26 cellular contexts compared by ENCODE assay signal in the genomic region with DNA sequence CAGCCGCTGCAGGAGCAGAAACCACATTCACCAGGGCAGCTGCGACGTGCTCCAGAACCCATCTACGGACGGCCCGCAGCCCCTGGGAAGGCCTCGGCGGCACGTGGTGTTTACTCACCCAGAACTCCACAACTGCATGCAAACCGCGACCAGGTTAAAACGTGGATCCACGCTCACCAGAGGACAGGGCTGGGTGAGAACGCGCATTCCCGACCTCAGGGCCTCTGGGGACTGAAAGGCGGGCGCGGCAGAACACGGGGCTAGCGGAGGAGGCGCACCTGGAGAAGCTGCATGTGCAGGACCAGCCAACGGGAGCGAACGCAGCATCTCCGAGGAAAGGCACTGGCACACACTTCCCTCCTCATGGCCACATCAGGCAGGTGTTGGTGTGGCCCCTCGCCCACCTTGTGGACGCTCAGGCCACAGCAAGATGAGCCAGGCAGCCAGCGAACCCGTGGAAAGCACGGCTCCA. TPM values are rescaled to one million over a fixed set of nuclear protein-coding genes. Genes with fewer than 3 reads are reported as not detected.
A peak's percentile ranks its signal among the peaks of the same experiment; 100 is the strongest.
DNase-seq lines count a peak whose midpoint lies in the region; ATAC-seq, FAIRE-seq and TF ChIP-seq lines count a peak whose summit lies in the region.
"Had no signal": no experiment of that assay in that cellular context is flagged by ENCODE, and none has a peak within 500 bp of the region (broad histone marks: within the 10 kb centered on the region; RNA-seq: fewer than 3 reads in every experiment).

No MANE protein-coding gene starts in this region.

- no peak overlapping the region for H2AK5ac ChIP-seq in mesenchymal stem cell (ENCODE audit: low read length, severe bottlenecking)

- H3K9me3 ChIP-seq in K562 (replicated peaks; ENCODE audit: control insufficient read depth, insufficient read depth, low read depth, low read length) (no peaks in the 10 kb centered on the region), mesenchymal stem cell (ENCODE audit: control insufficient read depth, low read length) (no peaks in the 10 kb centered on the region)
- H3K9me3 ChIP-seq: A549, HAP-1 had no signal

- no peaks in the 10 kb centered on the region for H3K27me3 ChIP-seq in H7 (ENCODE audit: control insufficient read depth, insufficient read depth, low read length)
- no peaks in the 10 kb centered on the region for H3K27me3 ChIP-seq in K562 (ENCODE audit: control insufficient read depth in 2 of 2, insufficient read depth in 2 of 2, low read length in 2 of 2)
- H3K27me3 ChIP-seq in mesenchymal stem cell (ENCODE audit: control insufficient read depth in 1 of 2, insufficient read depth in 1 of 2, low read length in 2 of 2), result no peaks in the 10 kb centered on the region

- no peak overlapping the region for H3K14ac ChIP-seq in mesenchymal stem cell (ENCODE audit: low read length in 2 of 2)

- H3K36me3 ChIP-seq in H7 (replicated peaks; ENCODE audit: control insufficient read depth, insufficient read depth, low read length), result peaks cover 9% of the 10 kb centered on the region
- H3K36me3 ChIP-seq in K562 (ENCODE audit: control insufficient read depth, insufficient read depth, low read length), result peaks cover 95% of the 10 kb centered on the region
- H3K36me3 ChIP-seq in mesenchymal stem cell (ENCODE audit: control insufficient read depth in 1 of 2, insufficient read depth in 2 of 2, low read depth in 1 of 2, low read length in 2 of 2), result peaks cover 35 to 70% of the 10 kb centered on the region in 2 experiments

- in situ Hi-C loops in K562 (cut with MboI), result no loop called here

- BruUV-seq in K562 (replicated peaks; lab: Mats Ljungman, UMichigan), result no TSS peak

- CTCF ChIA-PET in K562 (lab: Yijun Ruan, JAX; ENCODE audit: low intra/inter-chr PET ratio), result no interaction called here

- no peak for FAIRE-seq in K562 (lab: Jason Lieb, UNC)
- FAIRE-seq: A549, GM12891 had no signal

- H4K8ac ChIP-seq in mesenchymal stem cell (ENCODE audit: low read length), result no peak overlapping the region

- H3K23ac ChIP-seq in mesenchymal stem cell (ENCODE audit: low read length in 2 of 2), result no peak overlapping the region

- peaks cover 48% of the 10 kb centered on the region; the same call in 1 of the 2 replicates for H4K20me1 ChIP-seq in K562 (replicated peaks; ENCODE audit: control insufficient read depth, insufficient read depth, low read length)

- DNase-seq in H7, result peak; percentile 52
- no peak for DNase-seq in K562 (ENCODE audit: extremely low read depth in 1 of 4, low spot score in 3 of 4)
- no peak for DNase-seq in mesenchymal stem cell
- DNase-seq in foreskin fibroblast, result no peak
- DNase-seq in GM20000 (ENCODE audit: low spot score), result no peak
- DNase-seq: AML-193, DMS 273 treated with DMSO at 0.1 percent for 48 hours, DMS79, EL, GF-D8, Karpas-422, NCI-H1092, NCI-H1436, NCI-H187, NCI-H2081 treated with DMSO at 0.1 percent for 48 hours, NCI-H2171, NCI-H524 treated with DMSO at 0.1 percent for 48 hours, RPMI8226, SHP77, T-cell had no signal

- H2BK5ac ChIP-seq in mesenchymal stem cell (ENCODE audit: low read depth, low read length, poor library complexity, severe bottlenecking), result no peak overlapping the region

- TF ChIP-seq RAD21 in K562 (CRISPR knock-in tag; conservative IDR thresholded peaks at IDR 0.05 in 1 of 2, IDR thresholded peaks at IDR 0.05 in 1 of 2), result no peak

- no peak for TF ChIP-seq EP300 in K562 (IDR thresholded peaks at IDR 0.05; ENCODE audit: low read length)

- peaks cover 65% of the 10 kb centered on the region for H3K79me2 ChIP-seq in K562 (ENCODE audit: control insufficient read depth, insufficient read depth, low read length)

- H2BK120ac ChIP-seq in mesenchymal stem cell (ENCODE audit: low read depth, low read length), result no peak overlapping the region

- H4K91ac ChIP-seq in mesenchymal stem cell (ENCODE audit: low read length), result peak overlapping the region; percentile 18

- H3K18ac ChIP-seq in mesenchymal stem cell (ENCODE audit: low read depth in 1 of 2, low read length in 2 of 2), result no peak overlapping the region

- ATAC-seq in K562 (0 out of 3 replicates have a peak, but pooled peaks have one; percentile 3), HG03045 (IDR thresholded peaks at IDR 0.05; ENCODE audit: unreplicated experiment) (no peak), GM18517 (IDR thresholded peaks at IDR 0.05; ENCODE audit: unreplicated experiment) (no peak)
- ATAC-seq: A549, T-cell had no signal

- no peak overlapping the region; the same call in 2 of the 3 replicates for H3K27ac ChIP-seq in K562 (ENCODE audit: extremely low read depth, low read depth, low read length)
- no peak overlapping the region for H3K27ac ChIP-seq in mesenchymal stem cell (ENCODE audit: low read length, poor library complexity, severe bottlenecking)
- H3K27ac ChIP-seq: A549, C4-2B had no signal

- TF ChIP-seq CTCF in K562 (IDR thresholded peaks at IDR 0.05 in 2 of 3, conservative IDR thresholded peaks at IDR 0.05 in 1 of 3; ENCODE audit: insufficient read depth in 2 of 3, low read depth in 1 of 3, low read length in 3 of 3), result no peak
- TF ChIP-seq CTCF in foreskin fibroblast (IDR thresholded peaks at IDR 0.05; ENCODE audit: low read depth, low read length), result no peak
- TF ChIP-seq CTCF in GM20000 (IDR thresholded peaks at IDR 0.05; ENCODE audit: extremely low read depth, missing control alignments), result no peak

- no peak overlapping the region for H2AFZ ChIP-seq in K562 (ENCODE audit: low read depth, low read length)
- no peak overlapping the region for H2AFZ ChIP-seq in mesenchymal stem cell (ENCODE audit: low read depth, low read length)

- TF ChIP-seq POLR2A in K562 (conservative IDR thresholded peaks at IDR 0.05), result peak; percentile 58

- peak overlapping the region in 1 of 2 experiments; percentile 2; a peak in 1 of 4 replicates for H3K9ac ChIP-seq in K562 (ENCODE audit: insufficient read depth in 1 of 2, low read depth in 2 of 2, low read length in 2 of 2)
- no peak overlapping the region for H3K9ac ChIP-seq in mesenchymal stem cell (ENCODE audit: low read length)

- POLR2A ChIA-PET in K562 (lab: Yijun Ruan, JAX), result interaction anchor here (0.9 to 2.0 kb wide), 4 partner anchors 10 to 41 kb away, joined by 3 to 7 read pairs (median 4); partner anchors contain the start of genes CAMSAP1 and UBAC1

- H3K4me2 ChIP-seq in K562 (ENCODE audit: insufficient read depth, low read length) (no peak overlapping the region), mesenchymal stem cell (ENCODE audit: low read length, poor library complexity, severe bottlenecking) (no peak overlapping the region)
- H3K4me2 ChIP-seq: A549 had no signal

- H3K4me1 ChIP-seq in K562 (replicated peaks in 1 of 2; ENCODE audit: control insufficient read depth in 2 of 2, insufficient read depth in 2 of 2, low read length in 2 of 2) (peaks cover 0 to 58% of the 10 kb centered on the region in 2 experiments; a peak in 2 of 5 replicates), mesenchymal stem cell (ENCODE audit: control insufficient read depth, insufficient read depth, low read depth, low read length) (peaks cover 15% of the 10 kb centered on the region)
- H3K4me1 ChIP-seq: HAP-1 had no signal

- H3K4me3 ChIP-seq in H7 (ENCODE audit: insufficient read depth, low read depth, low read length), result no peak overlapping the region
- H3K4me3 ChIP-seq in K562, result no peak overlapping the region
- no peak overlapping the region for H3K4me3 ChIP-seq in mesenchymal stem cell (ENCODE audit: insufficient read depth in 1 of 2, low read depth in 1 of 2, low read length in 2 of 2)
- H3K4me3 ChIP-seq in foreskin fibroblast (ENCODE audit: low read depth in 1 of 2, low read length in 2 of 2), result no peak overlapping the region
- H3K4me3 ChIP-seq: A549, HAP-1 had no signal

- H2BK15ac ChIP-seq in mesenchymal stem cell (ENCODE audit: low read depth, poor library complexity, severe bottlenecking), result no peak overlapping the region

- no peak overlapping the region for H3K4ac ChIP-seq in mesenchymal stem cell (ENCODE audit: low read depth in 1 of 2, low read length in 2 of 2)

- peaks cover 26% of the 10 kb centered on the region for H3K79me1 ChIP-seq in mesenchymal stem cell (replicated peaks; ENCODE audit: low read length, poor library complexity, severe bottlenecking)

- no peak overlapping the region for H2BK12ac ChIP-seq in mesenchymal stem cell (ENCODE audit: low read length in 2 of 2)

- WGBS in K562 (ENCODE audit: insufficient coverage, low coverage, missing lambda C conversion rate), result 94% methylated on average over 23 of the region's 31 CpGs
- WGBS in mesenchymal stem cell, result 89% methylated on average over 31 of the region's 31 CpGs

- intact Hi-C loops in K562 (cut with micrococcal nuclease), result no loop called here

- peaks cover 3% of the 10 kb centered on the region for H3K9me1 ChIP-seq in K562 (ENCODE audit: control insufficient read depth, insufficient read depth, low read length)

RNA-seq across cellular contexts. Expression of gene CAMSAP1, which starts 24.0 kb away (rescaled TPM):
- total RNA-seq in H7 (2014; rRNA removed; shearing (Covaris generic)), result 26.3 and 34.6 TPM in 2 replicates
- 40.9 and 68.9 TPM in 2 replicates for total RNA-seq in K562 (2011; cell fraction: chromatin; rRNA removed; ENCODE audit: low replicate concordance)
- total RNA-seq in K562 (2011; cell fraction: nucleolus; rRNA removed), result 21.5 and 22.4 TPM in 2 replicates
- 36.1 and 42.5 TPM in 2 replicates for total RNA-seq in K562 (2011; cell fraction: nucleoplasm; rRNA removed)
- total RNA-seq in K562 (2014; rRNA removed) (18.1 and 23.4 TPM in 2 replicates), K562 (2014; rRNA removed; fragmentation: Illumina TruSeq; extraction: Trizol) (14.3 TPM in 2 replicates), K562 (2015; rRNA removed; fragmentation: Illumina TruSeq; extraction: Trizol) (13.9 and 15.7 TPM in 2 replicates), K562 (2021) (28.8 and 32.8 TPM in 2 replicates)
- polyA plus RNA-seq in K562 (2011; rRNA removed) (6.3 and 6.9 TPM in 2 replicates), K562 (2014; fragmentation: Illumina TruSeq; extraction: Trizol) (14.9 and 19.7 TPM in 2 replicates), K562 (2014; fragmentation: Nextera tagmentation; extraction: Ambion mirVana) (1 to 10 TPM; 1.5 to 1.6 TPM), K562 (2014; rRNA removed) (10.0 and 11.3 TPM in 2 replicates)
- polyA plus RNA-seq in K562 (2011; cell fraction: cytosol; rRNA removed), result 6.3 and 8.3 TPM in 2 replicates
- polyA plus RNA-seq in K562 (2011; cell fraction: nucleus; rRNA removed), result 15.6 and 19.6 TPM in 2 replicates
- polyA plus RNA-seq in K562 (2012), result 10.6 and 11.9 TPM in 2 replicates
- 14.1 and 20.0 TPM in 2 replicates for polyA minus RNA-seq in K562 (2011; rRNA and poly(A)+ RNA removed)
- 42.2 and 76.3 TPM in 2 replicates for polyA minus RNA-seq in K562 (2011; cell fraction: cytosol; rRNA and poly(A)+ RNA removed)
- polyA minus RNA-seq in K562 (2011; cell fraction: nucleus; rRNA and poly(A)+ RNA removed), result 11.4 and 23.5 TPM in 2 replicates
- 14.3 TPM for polyA plus RNA-seq in mesenchymal stem cell (2013, experiment 1 of 2)
- polyA plus RNA-seq in mesenchymal stem cell (2013, experiment 2 of 2), result 16.0 TPM

RNA-seq across cellular contexts. Expression of gene UBAC1, which starts 29.8 kb away (rescaled TPM):
- 74.6 and 77.0 TPM in 2 replicates for total RNA-seq in H7 (2014; rRNA removed; shearing (Covaris generic))
- total RNA-seq in K562 (2011; cell fraction: chromatin; rRNA removed; ENCODE audit: low replicate concordance), result 536 and 854 TPM in 2 replicates
- total RNA-seq in K562 (2011; cell fraction: nucleolus; rRNA removed), result 552 and 553 TPM in 2 replicates
- total RNA-seq in K562 (2011; cell fraction: nucleoplasm; rRNA removed), result 447 and 492 TPM in 2 replicates
- 399 and 504 TPM in 2 replicates for total RNA-seq in K562 (2014; rRNA removed)
- total RNA-seq in K562 (2014; rRNA removed; fragmentation: Illumina TruSeq; extraction: Trizol), result 138 and 145 TPM in 2 replicates
- total RNA-seq in K562 (2015; rRNA removed; fragmentation: Illumina TruSeq; extraction: Trizol), result 166 and 171 TPM in 2 replicates
- 294 and 309 TPM in 2 replicates for total RNA-seq in K562 (2021)
- 385 and 395 TPM in 2 replicates for polyA plus RNA-seq in K562 (2011; rRNA removed)
- 447 and 505 TPM in 2 replicates for polyA plus RNA-seq in K562 (2011; cell fraction: cytosol; rRNA removed)
- 838 and 845 TPM in 2 replicates for polyA plus RNA-seq in K562 (2011; cell fraction: nucleus; rRNA removed)
- 178 and 239 TPM in 2 replicates for polyA plus RNA-seq in K562 (2012)
- polyA plus RNA-seq in K562 (2014; fragmentation: Illumina TruSeq; extraction: Trizol), result 219 and 228 TPM in 2 replicates
- 100 to 1,000 TPM in 1 of 2 experiments, 10 to 100 TPM in 1; 94.0 to 117 TPM for polyA plus RNA-seq in K562 (2014; fragmentation: Nextera tagmentation; extraction: Ambion mirVana)
- 381 and 405 TPM in 2 replicates for polyA plus RNA-seq in K562 (2014; rRNA removed)
- polyA minus RNA-seq in K562 (2011; rRNA and poly(A)+ RNA removed), result 128 and 165 TPM in 2 replicates
- 110 and 129 TPM in 2 replicates for polyA minus RNA-seq in K562 (2011; cell fraction: cytosol; rRNA and poly(A)+ RNA removed)
- polyA minus RNA-seq in K562 (2011; cell fraction: nucleus; rRNA and poly(A)+ RNA removed), result 120 and 171 TPM in 2 replicates
- 28.9 TPM for polyA plus RNA-seq in mesenchymal stem cell (2013, experiment 1 of 2)
- polyA plus RNA-seq in mesenchymal stem cell (2013, experiment 2 of 2), result 28.1 TPM
